ENCODE assay signal across 32 cellular contexts in the genomic region with DNA sequence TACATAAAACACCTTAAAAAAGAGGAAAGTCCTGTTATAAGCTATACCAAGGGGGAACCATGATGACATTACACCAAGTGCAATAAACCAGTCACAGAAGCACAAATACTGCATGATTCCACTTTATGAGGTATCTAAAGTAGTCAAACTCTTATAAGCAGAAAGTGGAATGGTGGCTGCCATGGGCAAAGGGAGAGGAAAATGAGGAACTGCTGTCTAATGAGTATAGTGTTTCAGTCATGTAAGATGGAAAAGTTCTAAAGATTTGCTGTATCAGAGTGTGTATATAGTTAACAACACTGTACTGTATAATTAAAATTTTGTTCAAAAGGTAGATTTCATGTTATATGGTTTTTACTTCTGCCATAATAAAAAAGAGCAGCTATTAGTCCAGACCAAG. TPM values are rescaled to one million over a fixed set of nuclear protein-coding genes. Genes with fewer than 3 reads are reported as not detected.
"Had no signal": no experiment of that assay in that cellular context is flagged by ENCODE, and none has a peak within 500 bp of the region (broad histone marks: within the 10 kb centered on the region; RNA-seq: fewer than 3 reads in every experiment).

No MANE protein-coding gene starts in this region.

- H3K27ac Mint-ChIP-seq: mesothelial cell of epicardium; naive B cell; naive thymus-derived CD8-positive, alpha-beta T cell had no signal

- H3K36me3 ChIP-seq: gastrocnemius medialis had no signal

- DNase-seq: dermis blood vessel endothelial cell; dorsolateral prefrontal cortex; effector CD4-positive, alpha-beta T cell; effector memory CD4-positive, alpha-beta T cell; erythroblast; esophagus squamous epithelium; foreskin fibroblast; foreskin melanocyte; gastrocnemius medialis; glutamatergic neuron; head of caudate nucleus; heart right ventricle; hippocampal formation; left cardiac atrium; left lung; left ventricle myocardium superior; lower lobe of right lung; mesenchymal stem cell; mucosa of descending colon; naive B cell; naive thymus-derived CD8-positive, alpha-beta T cell had no signal

- H3K27ac ChIP-seq: coronary artery, dorsolateral prefrontal cortex, epithelial cell of prostate, esophagus squamous epithelium, gastrocnemius medialis, heart right ventricle, left lung, lower lobe of right lung had no signal

- H3K36me3 Mint-ChIP-seq: mesothelial cell of epicardium; naive B cell; naive thymus-derived CD8-positive, alpha-beta T cell had no signal

- H3K27me3 Mint-ChIP-seq: naive B cell had no signal

- H3K4me1 Mint-ChIP-seq: mesothelial cell of epicardium, naive B cell had no signal

- H3K9me3 Mint-ChIP-seq: mesothelial cell of epicardium; naive B cell; naive thymus-derived CD8-positive, alpha-beta T cell had no signal

- H3K4me1 ChIP-seq: esophagus squamous epithelium, gastrocnemius medialis, heart right ventricle, lower lobe of right lung had no signal

- H3K4me3 Mint-ChIP-seq: mesothelial cell of epicardium; naive B cell; naive thymus-derived CD8-positive, alpha-beta T cell had no signal

- FAIRE-seq: islet of Langerhans, keratinocyte had no signal

- H3K9me3 ChIP-seq: esophagus squamous epithelium, gastrocnemius medialis, heart right ventricle, left lung, lower lobe of right lung, mucosa of descending colon had no signal

- H3K4me3 ChIP-seq: coronary artery, dorsolateral prefrontal cortex, esophagus squamous epithelium, gastrocnemius medialis, heart right ventricle, left lung, lower lobe of right lung, mucosa of descending colon had no signal

- H3K27me3 ChIP-seq: dorsolateral prefrontal cortex, esophagus squamous epithelium, gastrocnemius medialis, heart right ventricle, left lung had no signal

- ATAC-seq: esophagus mucosa; gastrocnemius medialis; heart right ventricle; left cardiac atrium; left lung; left ventricle myocardium superior; lower lobe of right lung; mucosa of descending colon; naive thymus-derived CD8-positive, alpha-beta T cell had no signal

RNA-seq across cellular contexts. Expression of a gene that starts 34.6 kb away (rescaled TPM):
- total RNA-seq: dermis blood vessel endothelial cell; esophagus mucosa; esophagus squamous epithelium; gastrocnemius medialis; glomerular endothelial cell; heart right ventricle; kidney epithelial cell; left cardiac atrium; left ventricle myocardium superior; lower lobe of right lung; lung microvascular endothelial cell; mesenteric fat pad; myocyte; naive thymus-derived CD8-positive, alpha-beta T cell had no signal
- polyA plus RNA-seq: keratinocyte; naive thymus-derived CD8-positive, alpha-beta T cell had no signal
